Comparison of ENCODE assay signal across 17 cellular contexts in genomic region chr3:60192297-60193114, GRCh38.
DNase-seq lines count a peak whose midpoint lies in the region; ATAC-seq and TF ChIP-seq lines count a peak whose summit lies in the region.
"Had no signal": no experiment of that assay in that cellular context is flagged by ENCODE, and none has a peak within 500 bp of the region (broad histone marks: within the 10 kb centered on the region; RNA-seq: fewer than 3 reads in every experiment).

No MANE protein-coding gene starts in this region.

- peaks cover 12% of the 10 kb centered on the region for H3K36me3 Mint-ChIP-seq in activated CD4-positive, alpha-beta T cell treated with anti-CD3 and anti-CD28 coated beads, Interleukin-2, amount 10 ng/mL, durations not matched to agents 7 days and 5 days (ENCODE audit: low read depth)
- H3K36me3 Mint-ChIP-seq in activated CD8-positive, alpha-beta T cell treated with anti-CD3 and anti-CD28 coated beads for 36 hours (ENCODE audit: low read depth), result peaks cover 10% of the 10 kb centered on the region

- H3K9me3 ChIP-seq in SK-N-SH, result no peaks in the 10 kb centered on the region
- H3K9me3 ChIP-seq: upper lobe of left lung had no signal

- peaks cover 19% of the 10 kb centered on the region for H3K9me3 Mint-ChIP-seq in activated CD4-positive, alpha-beta T cell treated with anti-CD3 and anti-CD28 coated beads, Interleukin-2, amount 10 ng/mL, durations not matched to agents 7 days and 5 days
- H3K9me3 Mint-ChIP-seq in activated CD8-positive, alpha-beta T cell treated with anti-CD3 and anti-CD28 coated beads for 36 hours, result peaks cover 2% of the 10 kb centered on the region
- H3K9me3 Mint-ChIP-seq: H9 had no signal

- no peaks in the 10 kb centered on the region for H3K27me3 ChIP-seq in SK-N-SH (ENCODE audit: insufficient read depth)
- H3K27me3 ChIP-seq: upper lobe of left lung had no signal

- H3K27ac ChIP-seq in SK-N-SH (ENCODE audit: low read depth in 2 of 2, low read length in 1 of 2), result no peak overlapping the region
- H3K27ac ChIP-seq: upper lobe of left lung had no signal

- in situ Hi-C loops in G401 (cut with HindIII; ENCODE audit: low sequenced_read_pairs), result no loop called here

- CTCF ChIA-PET in activated CD4-positive, alpha-beta T cell treated with anti-CD3 and anti-CD28 coated beads, Interleukin-2, amount 10 ng/mL, durations not matched to agents 7 days and 5 days (lab: Charles Lee), result interaction anchor here (1.5 kb wide), 1 partner anchor 16 kb away, joined by 4 read pairs; no protein-coding TSS in a partner anchor
- CTCF ChIA-PET in activated CD8-positive, alpha-beta T cell treated with anti-CD3 and anti-CD28 coated beads for 36 hours (lab: Charles Lee), result no interaction called here
- CTCF ChIA-PET in SK-N-SH (lab: Yijun Ruan, JAX), result no interaction called here

- peaks cover 38% of the 10 kb centered on the region for H3K4me1 Mint-ChIP-seq in activated CD4-positive, alpha-beta T cell treated with anti-CD3 and anti-CD28 coated beads, Interleukin-2, amount 10 ng/mL, durations not matched to agents 7 days and 5 days
- H3K4me1 Mint-ChIP-seq in activated CD8-positive, alpha-beta T cell treated with anti-CD3 and anti-CD28 coated beads for 36 hours (ENCODE audit: low read depth), result peaks cover 40% of the 10 kb centered on the region

- H2AFZ ChIP-seq in SK-N-SH (ENCODE audit: low read depth), result no peak overlapping the region

- H3K4me3 Mint-ChIP-seq in activated CD4-positive, alpha-beta T cell treated with anti-CD3 and anti-CD28 coated beads, Interleukin-2, amount 10 ng/mL, durations not matched to agents 7 days and 5 days, result no peak overlapping the region
- no peak overlapping the region for H3K4me3 Mint-ChIP-seq in activated CD8-positive, alpha-beta T cell treated with anti-CD3 and anti-CD28 coated beads for 36 hours
- H3K4me3 Mint-ChIP-seq: H9 had no signal

- H4K20me1 ChIP-seq in SK-N-SH (ENCODE audit: insufficient read depth), result no peaks in the 10 kb centered on the region

- no peaks in the 10 kb centered on the region for H3K79me2 ChIP-seq in SK-N-SH (ENCODE audit: insufficient read depth)

- H3K9ac ChIP-seq in SK-N-SH, result no peak overlapping the region

- no peaks in the 10 kb centered on the region for H3F3A ChIP-seq in SK-N-SH (replicated peaks; ENCODE audit: insufficient read depth)

- H3K36me3 ChIP-seq in SK-N-SH (replicated peaks in 1 of 2; ENCODE audit: control insufficient read depth in 1 of 2, insufficient read depth in 2 of 2, low read length in 1 of 2), result no peaks in the 10 kb centered on the region
- H3K36me3 ChIP-seq: upper lobe of left lung had no signal

- peak; percentile 8 for DNase-seq in activated CD4-positive, alpha-beta T cell treated with anti-CD3 and anti-CD28 coated beads, Interleukin-2, amount 10 ng/mL, durations not matched to agents 7 days and 5 days
- DNase-seq in activated CD4-positive, alpha-beta T cell treated with anti-CD3 and anti-CD28 coated beads for 4 hours, result no peak
- DNase-seq in activated CD8-positive, alpha-beta T cell treated with anti-CD3 and anti-CD28 coated beads for 36 hours, result peak; percentile 64
- peak; percentile 0 for DNase-seq in stimulated activated CD8-positive, alpha-beta memory T cell treated with anti-CD3 and anti-CD28 coated beads, Interleukin-4, amount 100 ng/mL, for 24 hours (ENCODE audit: low read depth)
- no peak for DNase-seq in SK-N-SH
- DNase-seq in G401 (ENCODE audit: low spot score), result no peak
- no peak for DNase-seq in NCI-H1930 (lab: John Stamatoyannopoulos, UW)
- DNase-seq: activated CD8-positive, alpha-beta memory T cell treated with anti-CD3 and anti-CD28 coated beads for 24 hours; effector CD4-positive, alpha-beta T cell; EL; H9; kidney; mesenchymal stem cell; NCI-H1105; Right ventricle myocardium superior had no signal

- no peak overlapping the region for H3K4me2 ChIP-seq in SK-N-SH

- no peaks in the 10 kb centered on the region for H3K9me2 ChIP-seq in SK-N-SH

- TF ChIP-seq CTCF in activated CD8-positive, alpha-beta T cell treated with anti-CD3 and anti-CD28 coated beads for 36 hours (IDR thresholded peaks at IDR 0.05), result no peak
- TF ChIP-seq CTCF in SK-N-SH (IDR thresholded peaks at IDR 0.05), result no peak

- H3K27me3 Mint-ChIP-seq in activated CD4-positive, alpha-beta T cell treated with anti-CD3 and anti-CD28 coated beads, Interleukin-2, amount 10 ng/mL, durations not matched to agents 7 days and 5 days, result no peaks in the 10 kb centered on the region
- peaks cover 2% of the 10 kb centered on the region for H3K27me3 Mint-ChIP-seq in activated CD8-positive, alpha-beta T cell treated with anti-CD3 and anti-CD28 coated beads for 36 hours

- no peaks in the 10 kb centered on the region for H3K4me1 ChIP-seq in SK-N-SH (ENCODE audit: control insufficient read depth in 1 of 2, insufficient read depth in 2 of 2, low read depth in 1 of 2, low read length in 1 of 2)
- H3K4me1 ChIP-seq: upper lobe of left lung had no signal

- ATAC-seq in HG03442 (IDR thresholded peaks at IDR 0.05; ENCODE audit: unreplicated experiment), result peak; percentile 54
- ATAC-seq in activated CD8-positive, alpha-beta T cell treated with anti-CD3 and anti-CD28 coated beads for 36 hours, result peak; percentile 83

- 75% methylated on average over 7 of the region's 7 CpGs for WGBS in SK-N-SH (ENCODE audit: low lambda C conversion rate)

- intact Hi-C loops in activated CD8-positive, alpha-beta T cell treated with anti-CD3 and anti-CD28 coated beads for 36 hours (cut with micrococcal nuclease), result loop anchor here (10.0 kb wide), 1 partner anchor 108 kb away; no protein-coding TSS in a partner anchor

- no peak for TF ChIP-seq EP300 in SK-N-SH (IDR thresholded peaks at IDR 0.05; ENCODE audit: borderline replicate concordance in 1 of 2, low read depth in 1 of 2, low read length in 1 of 2)

- POLR2A ChIA-PET in activated CD4-positive, alpha-beta T cell treated with anti-CD3 and anti-CD28 coated beads, Interleukin-2, amount 10 ng/mL, durations not matched to agents 7 days and 5 days (lab: Charles Lee), result no interaction called here
- POLR2A ChIA-PET in activated CD8-positive, alpha-beta T cell treated with anti-CD3 and anti-CD28 coated beads for 36 hours (lab: Charles Lee), result no interaction called here
- POLR2A ChIA-PET in SK-N-SH (lab: Yijun Ruan, JAX), result no interaction called here

- TF ChIP-seq RAD21 in SK-N-SH (IDR thresholded peaks at IDR 0.05; ENCODE audit: low read length), result no peak

- peak overlapping the region; percentile 47 for H3K27ac Mint-ChIP-seq in activated CD4-positive, alpha-beta T cell treated with anti-CD3 and anti-CD28 coated beads, Interleukin-2, amount 10 ng/mL, durations not matched to agents 7 days and 5 days
- peak overlapping the region; percentile 70 for H3K27ac Mint-ChIP-seq in activated CD8-positive, alpha-beta T cell treated with anti-CD3 and anti-CD28 coated beads for 36 hours
- H3K27ac Mint-ChIP-seq: H9 had no signal

- H3K4me3 ChIP-seq in SK-N-SH (ENCODE audit: low read depth in 2 of 2, low read length in 1 of 2), result no peak overlapping the region
- H3K4me3 ChIP-seq: upper lobe of left lung had no signal

TF ChIP-seq in SK-N-SH, 30 proteins besides CTCF, POLR2A, EP300 and RAD21 (continues in another document):
- TF ChIP-seq SIN3A (IDR thresholded peaks at IDR 0.05; ENCODE audit: borderline replicate concordance, low read depth, low read length) (no peak), REST (IDR thresholded peaks at IDR 0.05; ENCODE audit: low read depth, low read length) (no peak), GABPA (IDR thresholded peaks at IDR 0.05; ENCODE audit: low read depth) (no peak), FOXJ3 (CRISPR knock-in tag; IDR thresholded peaks at IDR 0.05) (no peak), PBX3 (IDR thresholded peaks at IDR 0.05) (no peak), ELF1 (IDR thresholded peaks at IDR 0.05) (no peak), POLR2AphosphoS5 (IDR thresholded peaks at IDR 0.05; ENCODE audit: low read depth, low read length) (no peak)

Comparison
In these comparisons a context has a peak if more than half of its experiments do, and no peak if none do; other contexts are left out.
1. DNase-seq: peak in activated CD4-positive, alpha-beta T cell treated with anti-CD3 and anti-CD28 coated beads, Interleukin-2, amount 10 ng/mL, durations not matched to agents 7 days and 5 days (single experiment), activated CD8-positive, alpha-beta T cell treated with anti-CD3 and anti-CD28 coated beads for 36 hours (single experiment) and stimulated activated CD8-positive, alpha-beta memory T cell treated with anti-CD3 and anti-CD28 coated beads, Interleukin-4, amount 100 ng/mL, for 24 hours (single experiment); none in activated CD4-positive, alpha-beta T cell treated with anti-CD3 and anti-CD28 coated beads for 4 hours (0 of 2), SK-N-SH (single experiment), G401 (single experiment) and NCI-H1930 (0 of 2).